23 cellular contexts compared by ENCODE assay signal in genomic region chr21:30988706-30989105, GRCh38. TPM values are rescaled to one million over a fixed set of nuclear protein-coding genes. Genes with fewer than 3 reads are reported as not detected.
DNase-seq lines count a peak whose midpoint lies in the region; ATAC-seq and TF ChIP-seq lines count a peak whose summit lies in the region.
"Had no signal": no experiment of that assay in that cellular context is flagged by ENCODE, and none has a peak within 500 bp of the region (broad histone marks: within the 10 kb centered on the region; RNA-seq: fewer than 3 reads in every experiment).

No MANE protein-coding gene starts in this region.

- H3K4me1 ChIP-seq in heart right ventricle (peaks cover 0 to 25% (median 2%) of the 10 kb centered on the region in 9 donors), right cardiac atrium (ENCODE audit: control insufficient read depth, insufficient read depth, low read length) (peaks cover 1% of the 10 kb centered on the region)
- H3K4me1 ChIP-seq: A549, HAP-1 had no signal

- H3K36me3 ChIP-seq in heart right ventricle (no peaks in the 10 kb centered on the region), WERI-Rb-1 (no peaks in the 10 kb centered on the region)
- H3K36me3 ChIP-seq: HAP-1 had no signal

- WGBS in heart right ventricle, 2 donors, result 62 to 67% methylated on average over 1 of the region's 1 CpG
- WGBS in right cardiac atrium, result 46% methylated on average over 1 of the region's 1 CpG

- no peak for TF ChIP-seq CTCF in heart right ventricle (IDR thresholded peaks at IDR 0.05)
- TF ChIP-seq CTCF in WERI-Rb-1 (IDR thresholded peaks at IDR 0.05; ENCODE audit: low read depth, low read length), result no peak

- ATAC-seq in heart right ventricle (peak in 1 of 8 donors; percentile 43), right cardiac atrium (no peak), HG02678 (IDR thresholded peaks at IDR 0.05; ENCODE audit: unreplicated experiment) (no peak)
- ATAC-seq: A549 had no signal

- H3K9me3 ChIP-seq in heart right ventricle (no peaks in the 10 kb centered on the region), right cardiac atrium (ENCODE audit: control insufficient read depth, low read length) (no peaks in the 10 kb centered on the region), WERI-Rb-1 (ENCODE audit: severe bottlenecking) (no peaks in the 10 kb centered on the region)
- H3K9me3 ChIP-seq: A549 had no signal

- intact Hi-C loops in heart right ventricle (cut with DNase I) (no loop called here), right cardiac atrium (cut with DNase I) (no loop called here)

- H3K4me3 ChIP-seq in heart right ventricle, result no peak overlapping the region
- H3K4me3 ChIP-seq in right cardiac atrium (ENCODE audit: low read length), result no peak overlapping the region
- no peak overlapping the region for H3K4me3 ChIP-seq in WERI-Rb-1 (ENCODE audit: low read depth, low read length)
- H3K4me3 ChIP-seq: A549, HAP-1 had no signal

- no peaks in the 10 kb centered on the region for H3K27me3 ChIP-seq in heart right ventricle
- no peaks in the 10 kb centered on the region for H3K27me3 ChIP-seq in right cardiac atrium (ENCODE audit: control insufficient read depth, insufficient read depth)
- peaks cover 91% of the 10 kb centered on the region for H3K27me3 ChIP-seq in WERI-Rb-1 (ENCODE audit: insufficient read depth, low read depth, severe bottlenecking)

- DNase-seq in heart right ventricle, result no peak
- DNase-seq in right cardiac atrium, result no peak
- DNase-seq in caudate nucleus (lab: John Stamatoyannopoulos, UW), result no peak
- peak; percentile 23 for DNase-seq in midbrain (lab: John Stamatoyannopoulos, UW)
- DNase-seq in substantia nigra (lab: John Stamatoyannopoulos, UW), result peak in 1 of 49 donors; percentile 9
- no peak for DNase-seq in WERI-Rb-1
- DNase-seq: 8988T; ACHN; AML-193; Calu3; CD4-positive, alpha-beta memory T cell; COR-L47; DMS53; DMS79 treated with DMSO at 0.1 percent for 48 hours; GF-D8; GOT3; HFFc6 had no signal

- H3K27ac ChIP-seq in heart right ventricle (peak overlapping the region in 6 of 10 donors; percentile 9 to 79 (median 76)), right cardiac atrium (ENCODE audit: low read length) (no peak overlapping the region), caudate nucleus (ENCODE audit: low read depth, low read length) (peak overlapping the region; percentile 39), substantia nigra (ENCODE audit: low read depth, low read length, poor library complexity, severe bottlenecking) (peak overlapping the region; percentile 44), WERI-Rb-1 (no peak overlapping the region)
- H3K27ac ChIP-seq: A549 had no signal

RNA-seq across cellular contexts. Expression of gene KRTAP19-8, which starts 49.6 kb away (rescaled TPM):
- not detected for total RNA-seq in heart right ventricle
- polyA plus RNA-seq in heart right ventricle, result not detected
- total RNA-seq in right cardiac atrium, result not detected
- not detected for polyA plus RNA-seq in right cardiac atrium
- total RNA-seq: Calu3; CD4-positive, alpha-beta memory T cell; Daoy; G401; HFFc6 had no signal
- polyA plus RNA-seq: A549; BJ; CD4-positive, alpha-beta memory T cell had no signal

Comparison
In these comparisons a context has a peak if more than half of its experiments do, and no peak if none do; other contexts are left out.
1. H3K27ac ChIP-seq: peak in heart right ventricle (6 of 10), caudate nucleus (single experiment) and substantia nigra (single experiment); none in right cardiac atrium (single experiment) and WERI-Rb-1 (single experiment).